ENCODE assay signal across 22 cellular contexts in the genomic region with DNA sequence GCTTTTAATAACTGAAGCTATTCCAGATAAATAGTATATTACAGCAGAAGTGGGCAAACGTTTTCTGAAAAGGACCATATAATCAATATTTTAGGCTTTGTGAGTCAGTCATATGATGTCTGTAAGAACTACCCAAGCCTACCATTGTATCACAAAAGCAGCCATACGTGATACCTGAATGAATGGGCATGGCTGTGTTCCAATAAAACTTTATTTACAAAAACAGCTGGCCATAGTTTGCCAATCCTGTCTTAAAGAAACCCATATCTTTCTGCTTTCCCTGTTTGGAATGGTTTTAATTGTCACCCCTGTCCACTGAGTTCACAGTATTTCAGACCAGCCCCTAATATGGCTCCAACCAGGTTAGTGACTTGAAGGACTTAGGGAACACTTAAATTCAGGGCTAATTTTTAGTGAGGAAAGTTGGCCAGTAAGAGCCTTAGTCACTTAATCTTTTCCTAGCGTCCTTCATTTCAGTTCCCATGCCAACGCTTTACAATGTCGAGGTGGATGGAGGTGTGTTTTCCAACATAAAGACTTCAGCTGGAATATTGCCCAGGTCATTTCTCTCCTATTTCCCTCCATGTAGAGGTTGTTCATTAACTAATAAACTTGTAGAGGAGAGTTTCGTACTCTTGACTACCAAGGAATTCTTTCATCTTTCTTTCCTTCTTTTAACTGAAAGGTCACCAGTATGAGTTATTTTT.
A peak's percentile ranks its signal among the peaks of the same experiment; 100 is the strongest.
DNase-seq lines count a peak whose midpoint lies in the region; ATAC-seq, FAIRE-seq and TF ChIP-seq lines count a peak whose summit lies in the region.
"Had no signal": no experiment of that assay in that cellular context is flagged by ENCODE, and none has a peak within 500 bp of the region (broad histone marks: within the 10 kb centered on the region; RNA-seq: fewer than 3 reads in every experiment).

No MANE protein-coding gene starts in this region.

- dilution Hi-C loops in endothelial cell of umbilical vein (cut with MboI; ENCODE audit: extremely low pct_ligation_motif_present, low sequenced_read_pairs), result no loop called here

- no peak for TF ChIP-seq POLR2A in endothelial cell of umbilical vein (IDR thresholded peaks at IDR 0.05; ENCODE audit: low read depth, low read length)

- H3K27me3 ChIP-seq in endothelial cell of umbilical vein (ENCODE audit: control insufficient read depth in 2 of 2, insufficient read depth in 2 of 2, low read length in 2 of 2), result no peaks in the 10 kb centered on the region
- H3K27me3 ChIP-seq: BLaER1, brain microvascular endothelial cell, upper lobe of left lung had no signal

- POLR2A ChIA-PET in endothelial cell of umbilical vein (lab: Charles Lee), result no interaction called here

- H3K4me2 ChIP-seq in endothelial cell of umbilical vein (ENCODE audit: insufficient read depth, low read length), result no peak overlapping the region
- H3K4me2 ChIP-seq: BLaER1 had no signal

- H3K36me3 ChIP-seq in endothelial cell of umbilical vein (ENCODE audit: control insufficient read depth in 2 of 2, extremely low read depth in 1 of 2, insufficient read depth in 2 of 2, low read length in 2 of 2), result no peaks in the 10 kb centered on the region
- H3K36me3 ChIP-seq: BLaER1, brain microvascular endothelial cell, upper lobe of left lung had no signal

- CTCF ChIA-PET in endothelial cell of umbilical vein (lab: Charles Lee), result interaction anchor here (0.9 to 1.1 kb wide), 4 partner anchors 13 to 36 kb away, joined by 3 to 4 read pairs (median 3); no protein-coding TSS in a partner anchor

- H3K4me1 ChIP-seq in endothelial cell of umbilical vein (ENCODE audit: control insufficient read depth, extremely low read depth, insufficient read depth, low read length), result peaks cover 6% of the 10 kb centered on the region
- H3K4me1 ChIP-seq: BLaER1, upper lobe of left lung had no signal

- intact Hi-C loops in endothelial cell of umbilical vein (cut with micrococcal nuclease), result no loop called here

- no TSS peak for BruUV-seq in endothelial cell of umbilical vein (replicated peaks; lab: Mats Ljungman, UMichigan)

- no peak for FAIRE-seq in endothelial cell of umbilical vein (lab: Jason Lieb, UNC)

- H4K20me1 ChIP-seq in endothelial cell of umbilical vein (replicated peaks; ENCODE audit: control insufficient read depth, extremely low read depth, insufficient read depth, low read length), result no peaks in the 10 kb centered on the region
- H4K20me1 ChIP-seq: BLaER1 had no signal

- no peak for ATAC-seq in HG02981 (IDR thresholded peaks at IDR 0.05; ENCODE audit: unreplicated experiment)
- no peak for ATAC-seq in GM19351 (IDR thresholded peaks at IDR 0.05; ENCODE audit: unreplicated experiment)
- ATAC-seq: activated T-cell treated with anti-CD3 and anti-CD28 coated beads, Interleukin-2, amount 50 U/mL, for 4 hours had no signal

- H3K9me3 ChIP-seq in endothelial cell of umbilical vein (replicated peaks; ENCODE audit: control insufficient read depth, insufficient read depth, low read length), result no peaks in the 10 kb centered on the region
- H3K9me3 ChIP-seq: upper lobe of left lung had no signal

- H3K4me3 ChIP-seq in endothelial cell of umbilical vein (replicated peaks in 1 of 3; ENCODE audit: insufficient read depth in 1 of 3, low read depth in 1 of 3, low read length in 3 of 3), result no peak overlapping the region
- H3K4me3 ChIP-seq: BLaER1, skin epidermis, upper lobe of left lung had no signal

- no peak overlapping the region for H3K9ac ChIP-seq in endothelial cell of umbilical vein (replicated peaks; ENCODE audit: extremely low read depth, insufficient read depth, low read length)
- H3K9ac ChIP-seq: BLaER1 had no signal

- H3K79me2 ChIP-seq in endothelial cell of umbilical vein (ENCODE audit: control insufficient read depth, insufficient read depth, low read length), result no peaks in the 10 kb centered on the region

- H3K9me1 ChIP-seq in endothelial cell of umbilical vein (replicated peaks; ENCODE audit: control insufficient read depth, extremely low read depth, insufficient read depth, low read length), result no peaks in the 10 kb centered on the region

- DNase-seq in NCI-H510A treated with DMSO at 0.1 percent for 48 hours (lab: John Stamatoyannopoulos, UW) (peak; percentile 59), NCI-H510A (lab: John Stamatoyannopoulos, UW) (no peak), NCI-H1105 treated with DMSO at 0.1 percent for 48 hours (lab: John Stamatoyannopoulos, UW) (peak; percentile 87), endothelial cell of umbilical vein (ENCODE audit: low read depth, low spot score) (peak; percentile 3), NCI-H2171 (lab: John Stamatoyannopoulos, UW) (no peak), NCI-H2227 treated with DMSO at 0.1 percent for 48 hours (lab: John Stamatoyannopoulos, UW) (no peak)
- DNase-seq: activated CD4-positive, alpha-beta T cell treated with anti-CD3 and anti-CD28 coated beads, Interleukin-2, amount 10 ng/mL, durations not matched to agents 24 days and 14 days; activated naive CD4-positive, alpha-beta T cell; activated T-cell treated with anti-CD3 and anti-CD28 coated beads, Interleukin-2, amount 50 U/mL, for 4 hours; brain microvascular endothelial cell; Calu3; effector CD4-positive, alpha-beta T cell; head of caudate nucleus; KBM-7; NCI-H526; stimulated activated CD4-positive, alpha-beta T cell treated with anti-CD3 and anti-CD28 coated beads, Interleukin-1b, Interleukin-23, amount 100 ng/mL, for 48 hours; upper lobe of left lung had no signal

- no peak overlapping the region for H3K27ac ChIP-seq in endothelial cell of umbilical vein (ENCODE audit: insufficient read depth, low read depth, low read length)
- H3K27ac ChIP-seq: BLaER1, brain microvascular endothelial cell, skin epidermis, upper lobe of left lung, VCaP had no signal

- H2AFZ ChIP-seq in endothelial cell of umbilical vein (ENCODE audit: low read depth, low read length), result no peak overlapping the region

- no peak for TF ChIP-seq CTCF in endothelial cell of umbilical vein (IDR thresholded peaks at IDR 0.05; ENCODE audit: extremely low read depth in 1 of 2, insufficient read depth in 1 of 2, low read depth in 1 of 2, low read length in 2 of 2)

TF ChIP-seq in endothelial cell of umbilical vein, 7 proteins besides CTCF, POLR2A, EP300 and RAD21:
- TF ChIP-seq FOS (IDR thresholded peaks at IDR 0.05; ENCODE audit: borderline replicate concordance, insufficient read depth, low read length) (no peak), JUN (IDR thresholded peaks at IDR 0.05; ENCODE audit: borderline replicate concordance, insufficient read depth, insufficient read length, low read depth) (no peak), EZH2 (IDR thresholded peaks at IDR 0.05; ENCODE audit: borderline replicate concordance, low read depth, low read length, severe bottlenecking) (no peak), MYC (IDR thresholded peaks at IDR 0.05; ENCODE audit: low read depth, low read length) (no peak), POLR2AphosphoS5 (IDR thresholded peaks at IDR 0.05; ENCODE audit: insufficient read depth, low read depth, low read length) (no peak), GATA2 (IDR thresholded peaks at IDR 0.05; ENCODE audit: insufficient read depth, insufficient read length, low read depth, low read length) (no peak)
- TF ChIP-seq, protein P1, sequence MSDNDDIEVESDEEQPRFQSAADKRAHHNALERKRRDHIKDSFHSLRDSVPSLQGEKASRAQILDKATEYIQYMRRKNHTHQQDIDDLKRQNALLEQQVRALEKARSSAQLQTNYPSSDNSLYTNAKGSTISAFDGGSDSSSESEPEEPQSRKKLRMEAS (IDR thresholded peaks at IDR 0.05; ENCODE audit: insufficient read depth, insufficient read length), result no peak

Comparison
In these comparisons a context has a peak if more than half of its experiments do, and no peak if none do; other contexts are left out.
1. DNase-seq: peak in NCI-H510A treated with DMSO at 0.1 percent for 48 hours (single experiment), NCI-H1105 treated with DMSO at 0.1 percent for 48 hours (single experiment) and endothelial cell of umbilical vein (single experiment); none in NCI-H510A (single experiment), NCI-H2171 (single experiment) and NCI-H2227 treated with DMSO at 0.1 percent for 48 hours (single experiment).